Comparison of ENCODE assay signal across 15 cellular contexts in the genomic region with DNA sequence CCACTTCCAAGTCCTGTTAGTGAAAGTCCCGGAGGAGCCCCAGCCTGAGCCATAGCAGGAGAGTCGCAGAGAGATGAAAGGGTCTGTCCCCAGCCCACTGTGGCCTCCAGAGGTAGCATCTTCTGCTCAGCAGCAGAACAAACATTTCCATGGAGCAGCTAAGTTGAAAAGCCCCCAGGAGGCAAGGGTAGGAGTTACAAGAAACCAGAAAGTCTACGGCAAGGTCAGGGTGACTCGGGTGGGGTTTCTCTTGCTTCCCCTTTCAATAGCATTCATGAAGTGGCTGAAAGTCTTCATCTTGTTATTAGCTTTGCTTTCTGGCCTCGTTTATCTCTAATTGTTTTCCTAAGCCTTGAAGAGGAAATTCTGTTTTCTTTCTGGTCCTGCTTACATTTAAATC.
"Had no signal": no experiment of that assay in that cellular context is flagged by ENCODE, and none has a peak within 500 bp of the region (broad histone marks: within the 10 kb centered on the region; RNA-seq: fewer than 3 reads in every experiment).

No MANE protein-coding gene starts in this region.

- H3K9me3 ChIP-seq: heart left ventricle had no signal

- H3K9me3 Mint-ChIP-seq: activated naive CD8-positive, alpha-beta T cell treated with anti-CD3 and anti-CD28 coated beads, Interleukin-2, amount 50 U/mL, for 24 hours; activated T-helper 17 cell treated with anti-CD3 and anti-CD28 coated beads, Interleukin-2, amount 50 U/mL, for 72 hours; neural crest cell had no signal

- H3K36me3 ChIP-seq: heart left ventricle had no signal

- H3K27ac Mint-ChIP-seq: activated naive CD8-positive, alpha-beta T cell treated with anti-CD3 and anti-CD28 coated beads, Interleukin-2, amount 50 U/mL, for 24 hours; activated T-helper 17 cell treated with anti-CD3 and anti-CD28 coated beads, Interleukin-2, amount 50 U/mL, for 72 hours had no signal

- H3K4me1 ChIP-seq: heart left ventricle had no signal

- H3K27ac ChIP-seq: epithelial cell of prostate, heart left ventricle had no signal

- H3K4me3 ChIP-seq: heart left ventricle, lung had no signal

- H3K4me1 Mint-ChIP-seq: activated T-helper 17 cell treated with anti-CD3 and anti-CD28 coated beads, Interleukin-2, amount 50 U/mL, for 72 hours had no signal

- DNase-seq: activated naive CD4-positive, alpha-beta T cell treated with Interleukin-2 at 50 U/mL for 16 hours; activated naive CD8-positive, alpha-beta T cell treated with anti-CD3 and anti-CD28 coated beads, Interleukin-2, amount 50 U/mL, for 24 hours; aorta; cortex of kidney; effector CD4-positive, alpha-beta T cell; foreskin melanocyte; heart left ventricle; left cardiac atrium; midbrain; stimulated activated CD4-positive, alpha-beta T cell treated with anti-CD3 and anti-CD28 coated beads, Interleukin-12 subunit alpha, Interleukin-12 subunit beta, amount 100 ng/mL, for 4 hours; stimulated activated CD4-positive, alpha-beta T cell treated with anti-CD3 and anti-CD28 coated beads, Interleukin-2, amount 100 ng/mL, for 24 hours had no signal

- H3K4me3 Mint-ChIP-seq: activated naive CD8-positive, alpha-beta T cell treated with anti-CD3 and anti-CD28 coated beads, Interleukin-2, amount 50 U/mL, for 24 hours; activated T-helper 17 cell treated with anti-CD3 and anti-CD28 coated beads, Interleukin-2, amount 50 U/mL, for 72 hours; neural crest cell had no signal
